17 cellular contexts compared by ENCODE assay signal in genomic region chr12:128140551-128140950, GRCh38.
DNase-seq lines count a peak whose midpoint lies in the region; ATAC-seq, FAIRE-seq and TF ChIP-seq lines count a peak whose summit lies in the region.
"Had no signal": no experiment of that assay in that cellular context is flagged by ENCODE, and none has a peak within 500 bp of the region (broad histone marks: within the 10 kb centered on the region; RNA-seq: fewer than 3 reads in every experiment).

No MANE protein-coding gene starts in this region.

- H3K14ac ChIP-seq in H1 (ENCODE audit: insufficient read length) = no peak overlapping the region

- H2AFZ ChIP-seq in PC-3 (ENCODE audit: low read length) = no peak overlapping the region
- H2AFZ ChIP-seq in H1 (ENCODE audit: low read length) = peak overlapping the region; percentile 85; the same call in 1 of the 2 replicates
- H2AFZ ChIP-seq: GM23248 had no signal

- H3K36me3 ChIP-seq in PC-3 (ENCODE audit: low read depth, low read length) = no peaks in the 10 kb centered on the region
- H3K36me3 ChIP-seq in H1 (ENCODE audit: control insufficient read depth in 2 of 4, insufficient read depth in 4 of 4, low read length in 3 of 4) = no peaks in the 10 kb centered on the region
- H3K36me3 ChIP-seq in naive thymus-derived CD4-positive, alpha-beta T cell (ENCODE audit: control insufficient read depth in 2 of 3, insufficient read depth in 3 of 3, low read length in 3 of 3) = no peaks in the 10 kb centered on the region
- H3K36me3 ChIP-seq: Peyer's patch had no signal

- no peak overlapping the region for H3K4ac ChIP-seq in H1 (replicated peaks; ENCODE audit: insufficient read length, low read depth, low read length)

- H3K4me1 ChIP-seq in PC-3 (ENCODE audit: insufficient read depth, low read length) (peaks cover 15% of the 10 kb centered on the region), H1 (replicated peaks in 1 of 4; ENCODE audit: control insufficient read depth in 3 of 4, insufficient read depth in 4 of 4, low read length in 3 of 4) (no peaks in the 10 kb centered on the region)
- no peaks in the 10 kb centered on the region for H3K4me1 ChIP-seq in naive thymus-derived CD4-positive, alpha-beta T cell (ENCODE audit: control insufficient read depth in 2 of 2, insufficient read depth in 2 of 2, low read length in 2 of 2)
- H3K4me1 ChIP-seq: Peyer's patch had no signal

- no peak overlapping the region for H4K8ac ChIP-seq in H1 (ENCODE audit: extremely low read depth, insufficient read depth, low read length)

- H3K9me3 ChIP-seq in PC-3 (ENCODE audit: low read length) = no peaks in the 10 kb centered on the region
- no peaks in the 10 kb centered on the region for H3K9me3 ChIP-seq in H1 (ENCODE audit: insufficient read depth in 2 of 2, low read depth in 1 of 2, low read length in 1 of 2)
- no peaks in the 10 kb centered on the region for H3K9me3 ChIP-seq in naive thymus-derived CD4-positive, alpha-beta T cell (ENCODE audit: control insufficient read depth in 2 of 3, low read length in 3 of 3)
- H3K9me3 ChIP-seq: Peyer's patch had no signal

- no peak overlapping the region for H4K5ac ChIP-seq in H1 (ENCODE audit: insufficient read length, low read depth, low read length)

- TF ChIP-seq EP300 in H1 (IDR thresholded peaks at IDR 0.05; ENCODE audit: borderline replicate concordance in 1 of 2, low read depth in 2 of 2, low read length in 2 of 2) = no peak

- H3K56ac ChIP-seq in H1 (replicated peaks; ENCODE audit: insufficient read length, low read depth, low read length) = no peak overlapping the region

- H2BK20ac ChIP-seq in H1 (ENCODE audit: low read length) = no peak overlapping the region

- H2BK12ac ChIP-seq in H1 (ENCODE audit: low read depth, low read length) = no peak overlapping the region

- no peak overlapping the region for H3K4me3 Mint-ChIP-seq in naive thymus-derived CD4-positive, alpha-beta T cell
- H3K4me3 Mint-ChIP-seq: B cell; CD8-positive, alpha-beta T cell had no signal

- H4K91ac ChIP-seq in H1 (replicated peaks; ENCODE audit: insufficient read length, low read length) = no peak overlapping the region

- TF ChIP-seq CTCF in PC-3 (conservative IDR thresholded peaks at IDR 0.05; ENCODE audit: low read depth, low read length) (no peak), H1 (IDR thresholded peaks at IDR 0.05; ENCODE audit: control extremely low read depth in 1 of 3, insufficient read depth in 1 of 3, low read depth in 1 of 3, low read length in 3 of 3) (no peak)

- POLR2A ChIA-PET in PC-3 (lab: Charles Lee; ENCODE audit: unreplicated experiment) (no interaction called here), H1 (lab: Charles Lee; ENCODE audit: partially characterized antibody) (no interaction called here)
- POLR2A ChIA-PET in naive thymus-derived CD4-positive, alpha-beta T cell (lab: Charles Lee) = no interaction called here

- H2BK5ac ChIP-seq in H1 (ENCODE audit: low read depth, low read length) = no peak overlapping the region

- 95% methylated on average over 4 of the region's 4 CpGs; no CpG with 5 or more reads in 1 of the 2 experiments for WGBS in H1 (ENCODE audit: extremely low coverage in 1 of 2, insufficient coverage in 1 of 2, insufficient read length in 1 of 2, insufficient replicate concordance in 2 of 2, low coverage in 1 of 2, low lambda C conversion rate in 2 of 2, missing lambda C conversion rate in 1 of 2), 2 experiments

- no peaks in the 10 kb centered on the region for H3F3A ChIP-seq in PC-3 (ENCODE audit: low read length, unreplicated experiment)

- no TSS peak for BruUV-seq in PC-3 (replicated peaks; lab: Mats Ljungman, UMichigan)

- H3K79me1 ChIP-seq in H1 (ENCODE audit: low read depth, low read length) = no peaks in the 10 kb centered on the region

- H3K9me3 Mint-ChIP-seq in naive thymus-derived CD4-positive, alpha-beta T cell = peaks cover 0 to 14% (median 2%) of the 10 kb centered on the region in 11 donors

- no peak overlapping the region for H3K23ac ChIP-seq in H1 (ENCODE audit: insufficient read length)

- no peak overlapping the region for H3K27ac Mint-ChIP-seq in naive thymus-derived CD4-positive, alpha-beta T cell
- H3K27ac Mint-ChIP-seq: B cell; CD8-positive, alpha-beta T cell had no signal

- no peaks in the 10 kb centered on the region for H3K9me2 ChIP-seq in PC-3 (replicated peaks; ENCODE audit: low read length)

- no peak overlapping the region for H3K4me3 ChIP-seq in PC-3 (ENCODE audit: low read length)
- no peak overlapping the region for H3K4me3 ChIP-seq in H1 (ENCODE audit: extremely low read depth in 1 of 4, insufficient read depth in 2 of 4, low read depth in 3 of 4, low read length in 4 of 4)
- no peak overlapping the region for H3K4me3 ChIP-seq in naive thymus-derived CD4-positive, alpha-beta T cell (ENCODE audit: low read length)
- H3K4me3 ChIP-seq: GM23248, Peyer's patch had no signal

- H2BK120ac ChIP-seq in H1 (replicated peaks; ENCODE audit: low read depth, low read length) = no peak overlapping the region

- TF ChIP-seq RAD21 in H1 (IDR thresholded peaks at IDR 0.05 in 1 of 2, conservative IDR thresholded peaks at IDR 0.05 in 1 of 2; ENCODE audit: low read depth in 2 of 2, low read length in 2 of 2) = no peak

- no peaks in the 10 kb centered on the region for H3K79me2 ChIP-seq in PC-3 (ENCODE audit: low read length)
- no peaks in the 10 kb centered on the region for H3K79me2 ChIP-seq in H1 (ENCODE audit: control insufficient read depth in 1 of 2, insufficient read depth in 2 of 2, low read length in 2 of 2)

- H3K27ac ChIP-seq in PC-3 (ENCODE audit: low read length) (no peak overlapping the region), H1 (ENCODE audit: low read depth, low read length) (no peak overlapping the region)
- H3K27ac ChIP-seq in naive thymus-derived CD4-positive, alpha-beta T cell (ENCODE audit: low read depth, low read length) = no peak overlapping the region
- H3K27ac ChIP-seq: GM23248, HL-60, Peyer's patch had no signal

- H4K20me1 ChIP-seq in PC-3 (ENCODE audit: low read length) = no peaks in the 10 kb centered on the region
- no peaks in the 10 kb centered on the region for H4K20me1 ChIP-seq in H1 (replicated peaks in 1 of 2; ENCODE audit: control insufficient read depth in 1 of 2, insufficient read depth in 2 of 2, low read length in 2 of 2)

- DNase-seq in Daoy (ENCODE audit: low read depth) (peak; percentile 53), PC-3 (peak; percentile 54), H1 (ENCODE audit: low read depth in 1 of 2, low spot score in 2 of 2) (no peak), sciatic nerve (ENCODE audit: low spot score) (no peak), inferior parietal cortex (ENCODE audit: extremely low spot score) (no peak)
- no peak for DNase-seq in activated T-cell treated with anti-CD3 and anti-CD28 coated beads, Interleukin-2, amount 50 U/mL, for 1 hour
- no peak for DNase-seq in naive thymus-derived CD4-positive, alpha-beta T cell
- DNase-seq: CD8-positive, alpha-beta T cell; GM23248; NCI-H1105 treated with DMSO at 0.1 percent for 48 hours; NCI-H187 treated with DMSO at 0.1 percent for 48 hours; NCI-H446; NCI-H748 treated with DMSO at 0.1 percent for 48 hours; Peyer's patch; SHP77 had no signal

- no peak overlapping the region for H3K18ac ChIP-seq in H1 (ENCODE audit: extremely low read depth, low read length)

- intact Hi-C loops in PC-3 (cut with micrococcal nuclease) (no loop called here), sciatic nerve (cut with DNase I) (no loop called here)
- intact Hi-C loops in naive thymus-derived CD4-positive, alpha-beta T cell (cut with micrococcal nuclease) = no loop called here

- no peaks in the 10 kb centered on the region for H3K36me3 Mint-ChIP-seq in naive thymus-derived CD4-positive, alpha-beta T cell
- H3K36me3 Mint-ChIP-seq: CD8-positive, alpha-beta T cell had no signal

- H3K9ac ChIP-seq in PC-3 (ENCODE audit: low read length) (no peak overlapping the region), H1 (replicated peaks in 1 of 4; ENCODE audit: extremely low read depth in 1 of 4, low read depth in 3 of 4, low read length in 3 of 4) (no peak overlapping the region)
- H3K9ac ChIP-seq: GM23248 had no signal

- H2AK5ac ChIP-seq in H1 (ENCODE audit: low read depth, low read length) = no peak overlapping the region

- H3K27me3 Mint-ChIP-seq in naive thymus-derived CD4-positive, alpha-beta T cell = no peaks in the 10 kb centered on the region
- H3K27me3 Mint-ChIP-seq: B cell had no signal

- peaks cover 0 to 2% (median 0%) of the 10 kb centered on the region in 7 donors for H3K4me1 Mint-ChIP-seq in naive thymus-derived CD4-positive, alpha-beta T cell

- peaks cover 26% of the 10 kb centered on the region for H3K27me3 ChIP-seq in PC-3 (ENCODE audit: low read length)
- H3K27me3 ChIP-seq in H1 (replicated peaks in 1 of 4; ENCODE audit: control insufficient read depth in 3 of 4, extremely low read depth in 1 of 4, insufficient read depth in 3 of 4, low read length in 3 of 4) = no peaks in the 10 kb centered on the region
- no peaks in the 10 kb centered on the region for H3K27me3 ChIP-seq in naive thymus-derived CD4-positive, alpha-beta T cell (ENCODE audit: control insufficient read depth in 2 of 2, insufficient read depth in 2 of 2, low read length in 2 of 2)
- H3K27me3 ChIP-seq: Peyer's patch had no signal

- ATAC-seq in PC-3 (no peak), sciatic nerve (peak; percentile 75)
- ATAC-seq in naive thymus-derived CD4-positive, alpha-beta T cell = no peak
- ATAC-seq: CD8-positive, alpha-beta T cell had no signal

- H3K4me2 ChIP-seq in PC-3 (ENCODE audit: low read length) (no peak overlapping the region), H1 (ENCODE audit: insufficient read depth in 1 of 2, low read depth in 2 of 2, low read length in 2 of 2) (no peak overlapping the region)

- no peaks in the 10 kb centered on the region for H3K23me2 ChIP-seq in H1 (ENCODE audit: low read depth, low read length)

- CTCF ChIA-PET in PC-3 (lab: Charles Lee) = no interaction called here
- CTCF ChIA-PET in H1 (lab: Charles Lee; ENCODE audit: partially characterized antibody) = interaction anchor here (0.8 to 2.4 kb wide), 2 partner anchors 9 to 50 kb away, joined by 4 to 8 read pairs; no protein-coding TSS in a partner anchor
- CTCF ChIA-PET in naive thymus-derived CD4-positive, alpha-beta T cell (lab: Charles Lee) = no interaction called here

- no peak for TF ChIP-seq POLR2A in H1 (IDR thresholded peaks at IDR 0.05; ENCODE audit: control extremely low read depth in 1 of 2, low read depth in 2 of 2, low read length in 2 of 2)

- FAIRE-seq in H1 (lab: Jason Lieb, UNC) = no peak

- no peak overlapping the region for H2BK15ac ChIP-seq in H1 (ENCODE audit: low read length)

TF ChIP-seq in H1, 55 proteins besides CTCF, POLR2A, EP300 and RAD21 (continues in another document):
- TF ChIP-seq RFX5 (IDR thresholded peaks at IDR 0.05; ENCODE audit: borderline replicate concordance, low read depth, low read length) (no peak), CHD1 (IDR thresholded peaks at IDR 0.05; ENCODE audit: low read depth, low read length) (no peak), POLR2AphosphoS5 (IDR thresholded peaks at IDR 0.05; ENCODE audit: low read depth, low read length) (no peak), E2F6 (IDR thresholded peaks at IDR 0.05) (no peak), SIX5 (IDR thresholded peaks at IDR 0.05; ENCODE audit: low read depth, low read length) (no peak)

Comparison
In these comparisons a context has a peak if more than half of its experiments do, and no peak if none do; other contexts are left out.
1. DNase-seq: peak in Daoy (single experiment) and PC-3 (single experiment); none in H1 (0 of 2), sciatic nerve (single experiment), activated T-cell treated with anti-CD3 and anti-CD28 coated beads, Interleukin-2, amount 50 U/mL, for 1 hour (single experiment), inferior parietal cortex (single experiment) and naive thymus-derived CD4-positive, alpha-beta T cell (0 of 9).